Comparison of ENCODE assay signal across 9 cellular contexts in the genomic region with DNA sequence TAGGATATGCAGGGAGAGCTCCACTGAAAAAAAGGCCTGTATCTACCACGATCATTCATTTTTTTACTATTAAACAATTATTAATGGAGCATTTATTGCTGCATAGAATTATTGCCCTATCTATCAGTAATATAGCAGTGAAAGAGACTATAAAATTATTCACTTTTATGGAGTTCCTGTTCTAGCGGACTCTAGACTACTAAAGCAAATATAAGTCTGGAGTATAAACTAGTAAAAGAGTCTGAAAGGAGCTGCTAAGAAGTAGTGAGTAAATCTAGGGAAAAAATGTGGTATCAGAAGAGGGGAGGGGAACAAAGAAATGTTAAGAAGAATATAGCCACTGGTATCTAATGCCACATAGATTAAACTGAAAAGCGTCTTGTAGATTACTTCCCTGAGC.
"Had no signal": no experiment of that assay in that cellular context is flagged by ENCODE, and none has a peak within 500 bp of the region (broad histone marks: within the 10 kb centered on the region; RNA-seq: fewer than 3 reads in every experiment).

No MANE protein-coding gene starts in this region.

- H3K4me3 Mint-ChIP-seq: HFFc6 had no signal

- H3K4me1 ChIP-seq: HAP-1 had no signal

- H3K36me3 ChIP-seq: HAP-1 had no signal

- FAIRE-seq: HTR-8/SVneo, K562 had no signal

- ATAC-seq: HCT116, K562 had no signal

- H3K4me3 ChIP-seq: GM23248, HAP-1, K562 had no signal

- DNase-seq: GM23248, GOT3, H7, HFFc6, IMR-90 had no signal

- H3K27ac Mint-ChIP-seq: HFFc6 had no signal

- H3K27ac ChIP-seq: GM23248 had no signal

- H3K9me3 ChIP-seq: HAP-1 had no signal
